Comparison of ENCODE assay signal across 10 cellular contexts in genomic region chr4:135418353-135418752, GRCh38.
A peak's percentile ranks its signal among the peaks of the same experiment; 100 is the strongest.
DNase-seq lines count a peak whose midpoint lies in the region; ATAC-seq, FAIRE-seq and TF ChIP-seq lines count a peak whose summit lies in the region.
"Had no signal": no experiment of that assay in that cellular context is flagged by ENCODE, and none has a peak within 500 bp of the region (broad histone marks: within the 10 kb centered on the region; RNA-seq: fewer than 3 reads in every experiment).

No MANE protein-coding gene starts in this region.

- peak in 1 of 2 donors; percentile 20 for DNase-seq in cardiac muscle cell (ENCODE audit: low read depth in 1 of 2, low spot score in 1 of 2)
- no peak for DNase-seq in heart right ventricle
- DNase-seq in cerebellar cortex (ENCODE audit: low spot score): peak; percentile 1
- no peak for DNase-seq in vagina (ENCODE audit: extremely low spot score in 2 of 2)
- no peak for DNase-seq in aorta
- no peak for DNase-seq in right atrium auricular region (ENCODE audit: low spot score)
- DNase-seq in small intestine: no peak
- DNase-seq: activated CD8-positive, alpha-beta memory T cell treated with anti-CD3 and anti-CD28 coated beads, Interleukin-2, amount 50 U/mL, for 48 hours; stimulated activated naive CD4-positive, alpha-beta T cell treated with Interleukin-2 at 50 U/mL for 16 hours had no signal

- TF ChIP-seq POLR2A in vagina (IDR thresholded peaks at IDR 0.05): no peak

- no peak overlapping the region for H3K27ac ChIP-seq in cardiac muscle cell
- no peak overlapping the region for H3K27ac ChIP-seq in heart right ventricle
- no peak overlapping the region for H3K27ac ChIP-seq in vagina
- no peak overlapping the region for H3K27ac ChIP-seq in aorta (ENCODE audit: low read depth in 1 of 2, low read length in 2 of 2)
- H3K27ac ChIP-seq in right atrium auricular region: no peak overlapping the region
- no peak overlapping the region for H3K27ac ChIP-seq in small intestine (ENCODE audit: low read depth in 1 of 2, low read length in 1 of 2)

- H3K27me3 ChIP-seq in cardiac muscle cell (no peaks in the 10 kb centered on the region), heart right ventricle (no peaks in the 10 kb centered on the region), vagina (no peaks in the 10 kb centered on the region), aorta (ENCODE audit: control insufficient read depth in 1 of 2, insufficient read depth in 2 of 2, low read length in 1 of 2) (no peaks in the 10 kb centered on the region), right atrium auricular region (no peaks in the 10 kb centered on the region), small intestine (ENCODE audit: control insufficient read depth in 2 of 2, insufficient read depth in 2 of 2, low read length in 2 of 2) (no peaks in the 10 kb centered on the region)

- TF ChIP-seq CTCF in cardiac muscle cell (IDR thresholded peaks at IDR 0.05; ENCODE audit: low read depth, low read length): peak; percentile 25
- no peak for TF ChIP-seq CTCF in heart right ventricle (IDR thresholded peaks at IDR 0.05)
- no peak for TF ChIP-seq CTCF in vagina (IDR thresholded peaks at IDR 0.05)
- TF ChIP-seq CTCF in right atrium auricular region (IDR thresholded peaks at IDR 0.05): no peak

- ATAC-seq in heart right ventricle (no peak), aorta (ENCODE audit: low FRiP score) (no peak)

- H3K4me3 ChIP-seq in cardiac muscle cell (no peak overlapping the region), heart right ventricle (no peak overlapping the region), vagina (no peak overlapping the region), aorta (ENCODE audit: low read length in 2 of 2) (no peak overlapping the region), right atrium auricular region (no peak overlapping the region), small intestine (ENCODE audit: low read depth in 1 of 2, low read length in 2 of 2) (no peak overlapping the region)

- intact Hi-C loops in heart right ventricle (cut with DNase I): no loop called here
- intact Hi-C loops in vagina (cut with DNase I): no loop called here
- intact Hi-C loops in aorta (cut with DNase I): no loop called here

- no peak for TF ChIP-seq EP300 in Ishikawa (IDR thresholded peaks at IDR 0.05; ENCODE audit: borderline replicate concordance)

- H3K9me3 ChIP-seq in cardiac muscle cell (ENCODE audit: low read depth) (no peaks in the 10 kb centered on the region), heart right ventricle (no peaks in the 10 kb centered on the region), vagina (no peaks in the 10 kb centered on the region), aorta (ENCODE audit: control insufficient read depth, low read length) (peaks cover 5% of the 10 kb centered on the region), right atrium auricular region (no peaks in the 10 kb centered on the region), small intestine (ENCODE audit: control insufficient read depth, low read depth) (no peaks in the 10 kb centered on the region)

- no peaks in the 10 kb centered on the region for H3K4me1 ChIP-seq in cardiac muscle cell (ENCODE audit: low read depth)
- no peaks in the 10 kb centered on the region for H3K4me1 ChIP-seq in heart right ventricle
- H3K4me1 ChIP-seq in vagina: no peaks in the 10 kb centered on the region
- no peaks in the 10 kb centered on the region for H3K4me1 ChIP-seq in aorta (ENCODE audit: control insufficient read depth in 1 of 2, insufficient read depth in 2 of 2, low read length in 2 of 2)
- H3K4me1 ChIP-seq in right atrium auricular region: no peaks in the 10 kb centered on the region
- H3K4me1 ChIP-seq in small intestine (ENCODE audit: control insufficient read depth in 2 of 2, insufficient read depth in 1 of 2, low read depth in 1 of 2, low read length in 1 of 2): no peaks in the 10 kb centered on the region

- 75 to 83% methylated on average over 1 of the region's 1 CpG for WGBS in heart right ventricle, 2 donors
- 90% methylated on average over 1 of the region's 1 CpG for WGBS in aorta, 2 donors
- 80 to 93% (median 82%) methylated on average over 1 of the region's 1 CpG for whole genome bisulfite sequencing in small intestine, 3 donors

- TF ChIP-seq RAD21 in Ishikawa (IDR thresholded peaks at IDR 0.05; ENCODE audit: low read depth): peak; percentile 59

- H3K36me3 ChIP-seq in cardiac muscle cell (no peaks in the 10 kb centered on the region), heart right ventricle (no peaks in the 10 kb centered on the region), vagina (no peaks in the 10 kb centered on the region), aorta (ENCODE audit: control insufficient read depth in 1 of 2, insufficient read depth in 2 of 2, low read length in 1 of 2) (no peaks in the 10 kb centered on the region), right atrium auricular region (no peaks in the 10 kb centered on the region), small intestine (ENCODE audit: control insufficient read depth in 2 of 2, insufficient read depth in 2 of 2, low read length in 2 of 2) (no peaks in the 10 kb centered on the region)

- FAIRE-seq in small intestine (lab: Jason Lieb, UNC): no peak

TF ChIP-seq in Ishikawa, 13 proteins besides CTCF, POLR2A, EP300 and RAD21:
- TF ChIP-seq FOXM1 (IDR thresholded peaks at IDR 0.05; ENCODE audit: borderline replicate concordance, low read depth) (no peak), ZBTB7A (IDR thresholded peaks at IDR 0.05; ENCODE audit: low read depth) (no peak), TAF1 (IDR thresholded peaks at IDR 0.05; ENCODE audit: low read depth) (no peak), YY1 (IDR thresholded peaks at IDR 0.05; ENCODE audit: low read depth) (no peak), REST (IDR thresholded peaks at IDR 0.05; ENCODE audit: low read depth) (no peak), EGR1 (IDR thresholded peaks at IDR 0.05) (no peak), CREB1 (IDR thresholded peaks at IDR 0.05; ENCODE audit: low read depth) (no peak), TCF12 (IDR thresholded peaks at IDR 0.05; ENCODE audit: low read depth) (no peak), CEBPB (IDR thresholded peaks at IDR 0.05) (no peak), NFIC (IDR thresholded peaks at IDR 0.05) (no peak), TEAD4 (IDR thresholded peaks at IDR 0.05) (no peak), USF1 (IDR thresholded peaks at IDR 0.05) (no peak)
- TF ChIP-seq, protein P1, sequence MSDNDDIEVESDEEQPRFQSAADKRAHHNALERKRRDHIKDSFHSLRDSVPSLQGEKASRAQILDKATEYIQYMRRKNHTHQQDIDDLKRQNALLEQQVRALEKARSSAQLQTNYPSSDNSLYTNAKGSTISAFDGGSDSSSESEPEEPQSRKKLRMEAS (IDR thresholded peaks at IDR 0.05): no peak
